In genomic region chr2:168620554-168620953, GRCh38 we compare ENCODE assay signal across 19 cellular contexts.
DNase-seq lines count a peak whose midpoint lies in the region; ATAC-seq and TF ChIP-seq lines count a peak whose summit lies in the region.
"Had no signal": no experiment of that assay in that cellular context is flagged by ENCODE, and none has a peak within 500 bp of the region (broad histone marks: within the 10 kb centered on the region; RNA-seq: fewer than 3 reads in every experiment).

No MANE protein-coding gene starts in this region.

- H3K9me3 Mint-ChIP-seq in MCF 10A (ENCODE audit: unreplicated experiment), result no peaks in the 10 kb centered on the region
- H3K9me3 Mint-ChIP-seq: CD14-positive monocyte; CD4-positive, alpha-beta T cell; CD8-positive, alpha-beta memory T cell had no signal

- H3K9me2 ChIP-seq in hepatocyte (replicated peaks; ENCODE audit: insufficient read depth), result no peaks in the 10 kb centered on the region

- H3K4me3 ChIP-seq in hepatocyte, result no peak overlapping the region
- H3K4me3 ChIP-seq: BLaER1 treated with 17β-estradiol and CSF1 and Interleukin-3, amounts not matched to agents 10 nM and 100 nM; GM23248 had no signal

- no peaks in the 10 kb centered on the region for H3K4me1 Mint-ChIP-seq in MCF 10A (ENCODE audit: insufficient read depth, unreplicated experiment)

- H3K4me3 Mint-ChIP-seq in MCF 10A (ENCODE audit: unreplicated experiment), result no peak overlapping the region
- H3K4me3 Mint-ChIP-seq: CD14-positive monocyte; CD4-positive, alpha-beta T cell; CD8-positive, alpha-beta memory T cell had no signal

- H3K27ac Mint-ChIP-seq in MCF 10A (ENCODE audit: low read depth, unreplicated experiment), result no peak overlapping the region
- H3K27ac Mint-ChIP-seq: CD4-positive, alpha-beta T cell; CD8-positive, alpha-beta memory T cell had no signal

- peak; percentile 37 for ATAC-seq in GM18909 (IDR thresholded peaks at IDR 0.05; ENCODE audit: poor library complexity, unreplicated experiment)
- peak; percentile 60 for ATAC-seq in HG02610 (IDR thresholded peaks at IDR 0.05; ENCODE audit: unreplicated experiment)
- no peak for ATAC-seq in HG02678 (IDR thresholded peaks at IDR 0.05; ENCODE audit: unreplicated experiment)

- BruUV-seq in MCF 10A (replicated peaks; lab: Mats Ljungman, UMichigan), result no TSS peak

- intact Hi-C loops in MCF 10A (cut with micrococcal nuclease), result no loop called here

- H2AFZ ChIP-seq in hepatocyte, result no peak overlapping the region
- H2AFZ ChIP-seq: GM23248 had no signal

- CTCF ChIA-PET in MCF 10A (lab: Yijun Ruan, JAX), result interaction anchor here (0.6 to 1.3 kb wide), 3 partner anchors 12 to 103 kb away, joined by 3 read pairs; no protein-coding TSS in a partner anchor

- H3K9me3 ChIP-seq in hepatocyte (ENCODE audit: low read depth), result no peaks in the 10 kb centered on the region
- H3K9me3 ChIP-seq: BE2C had no signal

- H4K20me1 ChIP-seq in hepatocyte (ENCODE audit: insufficient read depth, poor library complexity, severe bottlenecking), result no peaks in the 10 kb centered on the region

- H3K79me2 ChIP-seq in hepatocyte, result peaks cover 56% of the 10 kb centered on the region

- no peak overlapping the region for H3K4me2 ChIP-seq in hepatocyte
- H3K4me2 ChIP-seq: BLaER1 treated with 17β-estradiol and CSF1 and Interleukin-3, amounts not matched to agents 10 nM and 100 nM had no signal

- 86% methylated on average over 2 of the region's 2 CpGs for WGBS in hepatocyte (ENCODE audit: low lambda C conversion rate, missing lambda C conversion rate)

- H3K36me3 ChIP-seq in hepatocyte (replicated peaks; ENCODE audit: insufficient read depth, low read depth), result peaks cover 5% of the 10 kb centered on the region
- H3K36me3 ChIP-seq: BE2C had no signal

- H3K36me3 Mint-ChIP-seq in MCF 10A (ENCODE audit: insufficient read depth, unreplicated experiment), result peaks cover 7% of the 10 kb centered on the region

- no peaks in the 10 kb centered on the region for H3K27me3 Mint-ChIP-seq in MCF 10A (ENCODE audit: insufficient read depth, unreplicated experiment)
- H3K27me3 Mint-ChIP-seq: CD4-positive, alpha-beta T cell had no signal

- H3K27ac ChIP-seq in hepatocyte, result peak overlapping the region; percentile 2
- H3K27ac ChIP-seq: 22Rv1; BLaER1 treated with 17β-estradiol and CSF1 and Interleukin-3, amounts not matched to agents 10 nM and 100 nM; GM23248 had no signal

- POLR2A ChIA-PET in MCF 10A (lab: Yijun Ruan, JAX), result no interaction called here

- H3K4me1 ChIP-seq in hepatocyte (ENCODE audit: insufficient read depth), result no peaks in the 10 kb centered on the region
- H3K4me1 ChIP-seq: BE2C had no signal

- TF ChIP-seq CTCF in hepatocyte (IDR thresholded peaks at IDR 0.05; ENCODE audit: poor library complexity) (no peak), MCF 10A (IDR thresholded peaks at IDR 0.05; ENCODE audit: unreplicated experiment) (no peak)

- DNase-seq in hepatocyte (ENCODE audit: low spot score) (no peak), MCF 10A (ENCODE audit: unreplicated experiment) (no peak), NCI-H187 (lab: John Stamatoyannopoulos, UW) (no peak)
- DNase-seq: AML-193; BE2C; CD4-positive, alpha-beta T cell; CD8-positive, alpha-beta memory T cell; DMS 273 treated with DMSO at 0.1 percent for 48 hours; DMS79 treated with DMSO at 0.1 percent for 48 hours; GF-D8; GM23248; H7; HCEC 1CT had no signal

- no peaks in the 10 kb centered on the region for H3K27me3 ChIP-seq in hepatocyte
- H3K27me3 ChIP-seq: BE2C; BLaER1 treated with 17β-estradiol and CSF1 and Interleukin-3, amounts not matched to agents 10 nM and 100 nM had no signal
